ENCODE assay signal across 19 cellular contexts in the genomic region with DNA sequence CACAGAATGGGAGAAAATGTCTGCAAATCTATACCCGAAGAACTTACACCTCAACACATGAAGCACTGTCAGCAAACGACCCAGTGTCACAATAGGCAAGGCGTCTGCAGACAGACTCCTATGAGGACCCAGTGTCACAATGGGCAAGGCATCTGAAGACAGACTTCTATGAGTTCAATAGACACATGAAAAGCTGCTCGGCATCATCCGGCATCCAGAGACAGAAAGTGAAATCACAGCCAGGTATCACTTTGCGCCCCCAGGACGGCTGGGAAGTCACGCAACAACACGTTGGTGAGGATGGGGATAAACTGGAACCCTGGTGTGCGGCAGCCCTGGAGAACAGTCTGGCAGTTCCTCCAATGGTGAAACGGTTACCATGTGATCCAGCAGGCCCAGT.
A peak's percentile ranks its signal among the peaks of the same experiment; 100 is the strongest.
DNase-seq lines count a peak whose midpoint lies in the region; ATAC-seq and TF ChIP-seq lines count a peak whose summit lies in the region.
"Had no signal": no experiment of that assay in that cellular context is flagged by ENCODE, and none has a peak within 500 bp of the region (broad histone marks: within the 10 kb centered on the region; RNA-seq: fewer than 3 reads in every experiment).

No MANE protein-coding gene starts in this region.

- H3K4me1 ChIP-seq in BE2C (no peaks in the 10 kb centered on the region), hepatocyte (ENCODE audit: insufficient read depth) (peaks cover 11% of the 10 kb centered on the region)
- H3K4me1 ChIP-seq: colonic mucosa had no signal

- H2AFZ ChIP-seq in hepatocyte = no peak overlapping the region

- no peaks in the 10 kb centered on the region for H3K27me3 ChIP-seq in BE2C
- H3K27me3 ChIP-seq in hepatocyte = no peaks in the 10 kb centered on the region
- H3K27me3 ChIP-seq: colonic mucosa had no signal

- no peaks in the 10 kb centered on the region; the same call in 1 of the 2 replicates for H3K9me3 ChIP-seq in BE2C
- no peaks in the 10 kb centered on the region for H3K9me3 ChIP-seq in T-helper 17 cell (ENCODE audit: control insufficient read depth, low read length, poor library complexity, severe bottlenecking)
- no peaks in the 10 kb centered on the region for H3K9me3 ChIP-seq in hepatocyte (ENCODE audit: low read depth)
- H3K9me3 ChIP-seq: colonic mucosa had no signal

- peak overlapping the region; percentile 33 for H3K27ac Mint-ChIP-seq in T-helper 1 cell treated with Interleukin-12 subunit alpha and Interleukin-12 subunit beta and Interleukin-4 antibody, amounts not matched to agents 30 μg/mL and 1 μg/mL, for 36 hours
- peak overlapping the region; percentile 79 for H3K27ac Mint-ChIP-seq in T-helper 17 cell

- peak overlapping the region; percentile 55 for H3K27ac ChIP-seq in hepatocyte
- H3K27ac ChIP-seq: colonic mucosa had no signal

- H3K36me3 ChIP-seq in BE2C (no peaks in the 10 kb centered on the region), hepatocyte (replicated peaks; ENCODE audit: insufficient read depth, low read depth) (no peaks in the 10 kb centered on the region)
- H3K36me3 ChIP-seq: colonic mucosa had no signal

- DNase-seq in T-helper 1 cell = no peak
- peak; percentile 2 for DNase-seq in BE2C
- no peak for DNase-seq in T-helper 17 cell
- no peak for DNase-seq in hepatocyte (ENCODE audit: low spot score)
- no peak for DNase-seq in dermis blood vessel endothelial cell
- no peak for DNase-seq in KG1 (lab: John Stamatoyannopoulos, UW)
- DNase-seq: 8988T; activated CD4-positive, CD25-positive, alpha-beta regulatory T cell; activated effector memory CD4-positive, alpha-beta T cell treated with Interleukin-2 at 50 U/mL for 16 hours; colonic mucosa; DMS153; foreskin fibroblast; hypothalamus; NCI-H187; NCI-H774; OCI-M1; SHP77 treated with DMSO at 0.1 percent for 48 hours had no signal

- 80% methylated on average over 11 of the region's 11 CpGs for whole genome bisulfite sequencing in hepatocyte (ENCODE audit: low lambda C conversion rate, missing lambda C conversion rate)

- H3K9me2 ChIP-seq in hepatocyte (replicated peaks; ENCODE audit: insufficient read depth) = no peaks in the 10 kb centered on the region

- H4K20me1 ChIP-seq in hepatocyte (ENCODE audit: insufficient read depth, poor library complexity, severe bottlenecking) = no peaks in the 10 kb centered on the region

- peak overlapping the region; percentile 36 for H3K4me3 Mint-ChIP-seq in T-helper 1 cell treated with Interleukin-12 subunit alpha and Interleukin-12 subunit beta and Interleukin-4 antibody, amounts not matched to agents 30 μg/mL and 1 μg/mL, for 36 hours
- H3K4me3 Mint-ChIP-seq in T-helper 17 cell = no peak overlapping the region

- no peaks in the 10 kb centered on the region for H3K9me3 Mint-ChIP-seq in T-helper 1 cell treated with Interleukin-12 subunit alpha and Interleukin-12 subunit beta and Interleukin-4 antibody, amounts not matched to agents 30 μg/mL and 1 μg/mL, for 36 hours

- no peak for TF ChIP-seq CTCF in BE2C (IDR thresholded peaks at IDR 0.05; ENCODE audit: low read depth, low read length)
- no peak for TF ChIP-seq CTCF in hepatocyte (IDR thresholded peaks at IDR 0.05; ENCODE audit: poor library complexity)

- H3K36me3 Mint-ChIP-seq in T-helper 1 cell treated with Interleukin-12 subunit alpha and Interleukin-12 subunit beta and Interleukin-4 antibody, amounts not matched to agents 30 μg/mL and 1 μg/mL, for 36 hours (ENCODE audit: low read depth) = peaks cover 9% of the 10 kb centered on the region
- H3K36me3 Mint-ChIP-seq in T-helper 17 cell (ENCODE audit: low read depth) = no peaks in the 10 kb centered on the region

- H3K79me2 ChIP-seq in hepatocyte = no peaks in the 10 kb centered on the region

- peaks cover 42% of the 10 kb centered on the region for H3K4me1 Mint-ChIP-seq in T-helper 1 cell treated with Interleukin-12 subunit alpha and Interleukin-12 subunit beta and Interleukin-4 antibody, amounts not matched to agents 30 μg/mL and 1 μg/mL, for 36 hours (ENCODE audit: low read depth)
- peaks cover 40% of the 10 kb centered on the region for H3K4me1 Mint-ChIP-seq in T-helper 17 cell

- no peaks in the 10 kb centered on the region for H3K27me3 Mint-ChIP-seq in T-helper 1 cell treated with Interleukin-12 subunit alpha and Interleukin-12 subunit beta and Interleukin-4 antibody, amounts not matched to agents 30 μg/mL and 1 μg/mL, for 36 hours (ENCODE audit: low read depth)
- no peaks in the 10 kb centered on the region for H3K27me3 Mint-ChIP-seq in T-helper 17 cell

- ATAC-seq in T-helper 17 cell (no peak), GM18517 (IDR thresholded peaks at IDR 0.05; ENCODE audit: unreplicated experiment) (no peak)

- H3K4me3 ChIP-seq in BE2C (ENCODE audit: low read depth, low read length) (no peak overlapping the region), hepatocyte (no peak overlapping the region)
- H3K4me3 ChIP-seq: colonic mucosa had no signal

- H3K4me2 ChIP-seq in hepatocyte = no peak overlapping the region
